In the genomic region with DNA sequence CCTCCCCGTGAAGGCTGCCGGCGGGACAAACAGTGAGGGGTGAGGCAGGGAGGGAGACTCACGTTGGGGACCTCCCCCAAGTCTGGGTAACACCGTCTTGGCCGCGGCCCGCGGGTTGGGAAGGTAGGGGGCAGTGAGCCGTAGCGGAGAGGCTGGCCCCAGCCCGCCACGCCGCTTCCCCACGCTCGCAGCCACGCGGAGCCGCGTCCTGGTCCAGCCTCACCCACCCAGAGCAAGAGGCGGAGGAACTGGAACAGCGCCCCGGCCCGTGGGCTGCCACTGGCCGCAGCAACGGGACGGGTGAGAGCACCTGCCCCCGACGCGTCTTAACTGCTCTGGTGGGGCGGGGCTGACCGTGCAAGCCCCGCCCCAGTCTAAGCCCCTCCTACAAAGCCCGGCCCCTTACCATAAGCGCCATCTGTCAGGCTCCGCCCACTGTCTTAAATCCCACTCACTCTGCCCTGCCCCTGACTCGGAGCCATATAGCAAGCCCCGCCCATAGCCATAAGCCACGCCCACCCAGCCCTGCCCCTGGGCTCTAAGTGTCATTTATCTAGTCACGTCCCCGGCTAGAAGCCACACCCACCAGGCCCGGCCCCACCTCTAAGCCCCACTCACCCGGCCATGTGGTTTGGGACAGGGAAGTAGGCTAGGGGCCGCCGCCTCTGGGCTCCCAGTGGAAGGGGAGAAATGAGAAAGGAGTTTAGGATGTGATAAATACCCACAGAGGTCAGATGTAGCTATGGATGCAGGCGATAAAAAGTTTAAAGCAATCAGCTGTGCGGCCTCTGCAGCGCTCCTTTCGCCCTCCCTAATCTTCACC, we compare ENCODE assay signal across 8 cellular contexts. TPM values are rescaled to one million over a fixed set of nuclear protein-coding genes. Genes with fewer than 3 reads are reported as not detected.
A peak's percentile ranks its signal among the peaks of the same experiment; 100 is the strongest.
DNase-seq lines count a peak whose midpoint lies in the region; ATAC-seq and TF ChIP-seq lines count a peak whose summit lies in the region.

No MANE protein-coding gene starts in this region.

- H3K27me3 ChIP-seq in GM23248 (replicated peaks; ENCODE audit: insufficient read depth) (0 out of 2 replicates have a peak, but pooled peaks cover 3% of the 10 kb centered on the region), MM.1S (replicated peaks; ENCODE audit: insufficient read depth, low read length) (peaks cover 65% of the 10 kb centered on the region), SK-N-SH (ENCODE audit: insufficient read depth) (no peaks in the 10 kb centered on the region; the same call in 1 of the 2 replicates), heart left ventricle (peaks cover 0 to 18% (median 9%) of the 10 kb centered on the region in 9 donors), upper lobe of right lung (no peaks in the 10 kb centered on the region)

- no peak for TF ChIP-seq CTCF in MM.1S (IDR thresholded peaks at IDR 0.05; ENCODE audit: low read length)
- TF ChIP-seq CTCF in SK-N-SH (IDR thresholded peaks at IDR 0.05), result no peak
- no peak for TF ChIP-seq CTCF in heart left ventricle (IDR thresholded peaks at IDR 0.05)
- TF ChIP-seq CTCF in upper lobe of right lung (IDR thresholded peaks at IDR 0.05), result no peak

- no peak for TF ChIP-seq POLR2A in heart left ventricle (IDR thresholded peaks at IDR 0.05)

- no peaks in the 10 kb centered on the region for H3K36me3 Mint-ChIP-seq in activated naive CD8-positive, alpha-beta T cell

- H3K27me3 Mint-ChIP-seq in activated naive CD8-positive, alpha-beta T cell, result peaks cover 1% of the 10 kb centered on the region

- no peak for TF ChIP-seq RAD21 in SK-N-SH (IDR thresholded peaks at IDR 0.05; ENCODE audit: low read length)

- DNase-seq in EH (ENCODE audit: low read depth), result peak; percentile 56
- peak; percentile 61 for DNase-seq in GM23248
- peak; percentile 19 for DNase-seq in MM.1S
- peak; percentile 98 for DNase-seq in SK-N-SH
- peak; percentile 62 to 92 (median 82) for DNase-seq in heart left ventricle
- peak in 9 of 10 donors; percentile 36 to 94 (median 66) for DNase-seq in posterior cingulate gyrus
- peak; percentile 95 for DNase-seq in upper lobe of right lung

- no peak overlapping the region for H3K9ac ChIP-seq in GM23248
- no peak overlapping the region for H3K9ac ChIP-seq in MM.1S (ENCODE audit: low read length)
- H3K9ac ChIP-seq in SK-N-SH, result no peak overlapping the region

- peaks cover 10% of the 10 kb centered on the region for H3K4me1 Mint-ChIP-seq in activated naive CD8-positive, alpha-beta T cell (ENCODE audit: low read depth)

- in situ Hi-C loops in GM23248 (cut with MboI), result no loop called here

- intact Hi-C loops in heart left ventricle (cut with DNase I), result no loop called here
- intact Hi-C loops in posterior cingulate gyrus (cut with DNase I), result no loop called here
- intact Hi-C loops in upper lobe of right lung (cut with DNase I), result no loop called here

- no peaks in the 10 kb centered on the region for H3K9me2 ChIP-seq in GM23248 (ENCODE audit: insufficient read depth)
- H3K9me2 ChIP-seq in MM.1S (replicated peaks; ENCODE audit: insufficient read depth, low read length), result no peaks in the 10 kb centered on the region
- no peaks in the 10 kb centered on the region for H3K9me2 ChIP-seq in SK-N-SH

- no peaks in the 10 kb centered on the region for H3F3A ChIP-seq in GM23248 (ENCODE audit: insufficient read depth)
- H3F3A ChIP-seq in MM.1S (ENCODE audit: insufficient read depth, low read length), result peaks cover 8% of the 10 kb centered on the region
- no peaks in the 10 kb centered on the region for H3F3A ChIP-seq in SK-N-SH (replicated peaks; ENCODE audit: insufficient read depth)

- H3K9me3 Mint-ChIP-seq in activated naive CD8-positive, alpha-beta T cell (ENCODE audit: low read depth), result no peaks in the 10 kb centered on the region

- TF ChIP-seq EP300 in SK-N-SH (IDR thresholded peaks at IDR 0.05; ENCODE audit: borderline replicate concordance in 1 of 2, low read depth in 1 of 2, low read length in 1 of 2), result no peak

- H3K36me3 ChIP-seq in GM23248 (ENCODE audit: low read depth) (no peaks in the 10 kb centered on the region), MM.1S (replicated peaks; ENCODE audit: insufficient read depth, low read length) (no peaks in the 10 kb centered on the region), SK-N-SH (replicated peaks in 1 of 2; ENCODE audit: control insufficient read depth in 1 of 2, insufficient read depth in 2 of 2, low read length in 1 of 2) (no peaks in the 10 kb centered on the region), heart left ventricle (no peaks in the 10 kb centered on the region), upper lobe of right lung (no peaks in the 10 kb centered on the region)

- peak overlapping the region; percentile 67 for H3K4me3 Mint-ChIP-seq in activated naive CD8-positive, alpha-beta T cell

- H3K4me3 ChIP-seq in GM23248 (no peak overlapping the region), MM.1S (ENCODE audit: low read length) (no peak overlapping the region), SK-N-SH (ENCODE audit: low read depth in 2 of 2, low read length in 1 of 2) (peak overlapping the region in 1 of 2 experiments; percentile 46; a peak in 2 of 4 replicates), heart left ventricle (peak overlapping the region in 10 of 12 donors; percentile 11 to 53 (median 30)), upper lobe of right lung (peak overlapping the region; percentile 30)

- 9 to 12% methylated on average over 28 to 40 of the region's 49 CpGs for WGBS in GM23248 (ENCODE audit: low coverage in 1 of 2, low lambda C conversion rate in 2 of 2, missing lambda C conversion rate in 2 of 2), 2 experiments
- WGBS in SK-N-SH (ENCODE audit: low lambda C conversion rate), result 20% methylated on average over 16 of the region's 49 CpGs
- WGBS in heart left ventricle, 4 donors, result 7 to 10% (median 8%) methylated on average over 30 to 49 of the region's 49 CpGs

- no peak overlapping the region for H3K27ac ChIP-seq in GM23248
- H3K27ac ChIP-seq in MM.1S (ENCODE audit: low read length), result no peak overlapping the region
- no peak overlapping the region for H3K27ac ChIP-seq in SK-N-SH (ENCODE audit: low read depth in 2 of 2, low read length in 1 of 2)
- H3K27ac ChIP-seq in heart left ventricle, result no peak overlapping the region
- no peak overlapping the region for H3K27ac ChIP-seq in upper lobe of right lung

- H3K4me2 ChIP-seq in GM23248 (ENCODE audit: unreplicated experiment) (no peak overlapping the region), MM.1S (ENCODE audit: low read depth, low read length) (0 out of 2 replicates have a peak overlapping the region, but pooled peaks have one; percentile 17), SK-N-SH (peak overlapping the region; percentile 41)

- H2AFZ ChIP-seq in GM23248 (no peak overlapping the region), MM.1S (ENCODE audit: low read length) (no peak overlapping the region), SK-N-SH (ENCODE audit: low read depth) (peak overlapping the region; percentile 41; the same call in 1 of the 2 replicates)

- POLR2A ChIA-PET in SK-N-SH (lab: Yijun Ruan, JAX), result no interaction called here

- CTCF ChIA-PET in SK-N-SH (lab: Yijun Ruan, JAX), result no interaction called here

- ATAC-seq in heart left ventricle (peak; percentile 81 to 95 (median 93)), upper lobe of right lung (peak; percentile 98)

- H3K4me1 ChIP-seq in GM23248 (ENCODE audit: insufficient read depth) (no peaks in the 10 kb centered on the region), MM.1S (ENCODE audit: low read length) (peaks cover 11% of the 10 kb centered on the region; the same call in 1 of the 2 replicates), SK-N-SH (ENCODE audit: control insufficient read depth in 1 of 2, insufficient read depth in 2 of 2, low read depth in 1 of 2, low read length in 1 of 2) (peaks cover 0 to 4% of the 10 kb centered on the region in 2 experiments; a peak in 1 of 4 replicates), heart left ventricle (peaks cover 0 to 14% (median 2%) of the 10 kb centered on the region in 12 donors), upper lobe of right lung (peaks cover 7% of the 10 kb centered on the region)

- H3K9me3 ChIP-seq in GM23248 (ENCODE audit: low read depth), result no peaks in the 10 kb centered on the region
- no peaks in the 10 kb centered on the region for H3K9me3 ChIP-seq in MM.1S (replicated peaks; ENCODE audit: insufficient read depth, low read length)
- H3K9me3 ChIP-seq in SK-N-SH, result no peaks in the 10 kb centered on the region
- H3K9me3 ChIP-seq in heart left ventricle, result no peaks in the 10 kb centered on the region
- no peaks in the 10 kb centered on the region for H3K9me3 ChIP-seq in upper lobe of right lung

- H3K27ac Mint-ChIP-seq in activated naive CD8-positive, alpha-beta T cell, result peak overlapping the region; percentile 22

- H3K79me2 ChIP-seq in GM23248 (ENCODE audit: insufficient read depth), result no peaks in the 10 kb centered on the region
- no peaks in the 10 kb centered on the region for H3K79me2 ChIP-seq in MM.1S (ENCODE audit: low read length)
- no peaks in the 10 kb centered on the region for H3K79me2 ChIP-seq in SK-N-SH (ENCODE audit: insufficient read depth)

- no peaks in the 10 kb centered on the region for H4K20me1 ChIP-seq in GM23248 (ENCODE audit: insufficient read depth)
- no peaks in the 10 kb centered on the region; the same call in 1 of the 2 replicates for H4K20me1 ChIP-seq in MM.1S (ENCODE audit: insufficient read depth, low read length)
- H4K20me1 ChIP-seq in SK-N-SH (ENCODE audit: insufficient read depth), result no peaks in the 10 kb centered on the region

RNA-seq across cellular contexts. Expression of gene CCL25, which starts 2.1 kb away (rescaled TPM):
- not detected in 2 replicates for total RNA-seq in GM23248 (2014; rRNA removed; shearing (Covaris generic))
- polyA plus RNA-seq in GM23248 (2016; fragmentation: Nextera tagmentation; extraction: Ambion mirVana) (not detected in 2 replicates), SK-N-SH (2012; rRNA removed) (not detected in 2 replicates), heart left ventricle (not detected)
- 0.05 TPM in 1 of 2 replicates, not detected in the other for polyA plus RNA-seq in SK-N-SH (2012; cell fraction: cytosol; rRNA removed)
- polyA plus RNA-seq in SK-N-SH (2012; cell fraction: nucleus; rRNA removed), result 0.29 and 0.31 TPM in 2 replicates
- total RNA-seq in heart left ventricle (not detected), upper lobe of right lung (not detected)

RNA-seq across cellular contexts. Expression of gene ELAVL1, which starts 45.0 kb away (rescaled TPM):
- 44.0 and 48.1 TPM in 2 replicates for total RNA-seq in GM23248 (2014; rRNA removed; shearing (Covaris generic))
- 74.4 and 78.9 TPM in 2 replicates for polyA plus RNA-seq in GM23248 (2016; fragmentation: Nextera tagmentation; extraction: Ambion mirVana)
- polyA plus RNA-seq in SK-N-SH (2012; rRNA removed), result 41.7 and 49.6 TPM in 2 replicates
- polyA plus RNA-seq in SK-N-SH (2012; cell fraction: cytosol; rRNA removed), result 53.5 and 64.4 TPM in 2 replicates
- 36.8 and 42.3 TPM in 2 replicates for polyA plus RNA-seq in SK-N-SH (2012; cell fraction: nucleus; rRNA removed)
- total RNA-seq in heart left ventricle, result 10 to 100 TPM; 31.4 to 62.0 (median 53.4) TPM
- polyA plus RNA-seq in heart left ventricle, result 10 to 100 TPM in 1 of 2 donors, 1 to 10 TPM in 1; 9.8 to 38.9 TPM
- total RNA-seq in upper lobe of right lung, result 65.9 TPM

Comparison
In these comparisons a context has a peak if more than half of its experiments do, and no peak if none do; other contexts are left out.
1. DNase-seq: peak in every context shown above with its lines; median percentile 98 in SK-N-SH; 95 in upper lobe of right lung; 82 in heart left ventricle; 66 in posterior cingulate gyrus; 61 in GM23248; 56 in EH; 19 in MM.1S.
2. H3K4me3 ChIP-seq: peak in heart left ventricle (10 of 12) and upper lobe of right lung (single experiment); none in GM23248 (single experiment) and MM.1S (single experiment).